1 cellular context compared by ENCODE assay signal in genomic region chr4:37431417-37431743, GRCh38.
A peak's percentile ranks its signal among the peaks of the same experiment; 100 is the strongest.
TF ChIP-seq lines count a peak whose summit lies in the region.

No MANE protein-coding gene starts in this region.

TF ChIP-seq in GM12878, 131 proteins besides CTCF, POLR2A, EP300 and RAD21 (continued from another document):
- TF ChIP-seq ZBTB40 (IDR thresholded peaks at IDR 0.05; ENCODE audit: borderline replicate concordance): no peak
- no peak for TF ChIP-seq ZNF622 (IDR thresholded peaks at IDR 0.05)
- TF ChIP-seq RBBP5 (conservative IDR thresholded peaks at IDR 0.05): no peak
- TF ChIP-seq STAT1 (conservative IDR thresholded peaks at IDR 0.05): no peak
- no peak for TF ChIP-seq TBL1XR1 (IDR thresholded peaks at IDR 0.05; ENCODE audit: low read depth, low read length)
- TF ChIP-seq CEBPB (IDR thresholded peaks at IDR 0.05; ENCODE audit: borderline replicate concordance in 1 of 2, low read depth in 2 of 2, low read length in 2 of 2): no peak
- TF ChIP-seq MTA2 (IDR thresholded peaks at IDR 0.05; ENCODE audit: low read depth): peak; percentile 47; the same call in 1 of the 2 replicates
- no peak for TF ChIP-seq JUNB (IDR thresholded peaks at IDR 0.05)
- TF ChIP-seq RAD51 (IDR thresholded peaks at IDR 0.05): no peak
